In the genomic region with DNA sequence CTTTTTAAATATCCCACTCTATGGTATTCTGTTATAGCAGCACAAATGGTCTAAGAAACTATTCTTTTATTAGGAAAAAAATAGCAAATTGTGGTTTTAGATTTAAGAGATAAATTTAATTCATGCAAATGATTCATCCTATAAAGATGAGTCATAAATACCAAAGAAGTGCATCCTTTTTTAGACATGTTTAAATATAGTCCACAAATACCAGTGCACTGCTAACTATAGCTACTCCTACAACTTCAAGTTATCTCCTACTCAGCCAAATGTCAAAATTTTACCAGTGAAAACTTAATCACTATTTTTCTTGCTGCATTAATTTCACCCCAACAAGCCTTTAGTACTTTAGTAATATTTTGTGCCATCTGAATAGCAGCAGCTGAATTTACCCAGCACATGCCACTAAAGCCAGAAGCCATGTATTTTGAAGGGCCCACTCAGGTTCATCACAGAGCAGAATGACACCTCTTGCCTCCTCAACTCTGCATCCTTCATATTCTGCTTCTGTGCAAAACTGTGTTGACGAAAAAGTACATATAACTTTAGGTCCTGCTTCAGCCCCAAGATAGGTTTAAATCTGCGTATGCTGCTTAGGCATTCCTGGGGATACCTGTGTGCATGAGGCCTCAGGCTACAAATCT, we compare ENCODE assay signal across 12 cellular contexts. TPM values are rescaled to one million over a fixed set of nuclear protein-coding genes. Genes with fewer than 3 reads are reported as not detected.
DNase-seq lines count a peak whose midpoint lies in the region; ATAC-seq and TF ChIP-seq lines count a peak whose summit lies in the region.
"Had no signal": no experiment of that assay in that cellular context is flagged by ENCODE, and none has a peak within 500 bp of the region (broad histone marks: within the 10 kb centered on the region; RNA-seq: fewer than 3 reads in every experiment).

No MANE protein-coding gene starts in this region.

- DNase-seq in left ventricle myocardium superior, result no peak
- no peak for DNase-seq in Right ventricle myocardium superior
- peak; percentile 21 for DNase-seq in fibroblast of the aortic adventitia (ENCODE audit: low read depth)
- DNase-seq in ovary, result no peak
- no peak for DNase-seq in hypothalamus (lab: John Stamatoyannopoulos, UW)
- no peak for DNase-seq in SIG-M5 treated with dmso at 0.1 percent for 504 hours (lab: John Stamatoyannopoulos, UW; ENCODE audit: unreplicated experiment)
- DNase-seq in lower leg skin (ENCODE audit: low spot score in 2 of 2), result no peak
- DNase-seq: COR-L47, glutamatergic neuron, NCI-H1048 had no signal

- H3K36me3 ChIP-seq in OCI-LY3 (replicated peaks; ENCODE audit: low read depth, low read length) (no peaks in the 10 kb centered on the region), ovary (no peaks in the 10 kb centered on the region)

- H3K4me1 ChIP-seq in OCI-LY3 (ENCODE audit: low read length), result peaks cover 66% of the 10 kb centered on the region
- no peaks in the 10 kb centered on the region for H3K4me1 ChIP-seq in ovary (ENCODE audit: insufficient read depth)

- no peak for TF ChIP-seq EP300 in ovary (IDR thresholded peaks at IDR 0.05)

- H3K79me2 ChIP-seq in OCI-LY3 (ENCODE audit: low read length), result no peaks in the 10 kb centered on the region

- H3K27ac ChIP-seq in OCI-LY3 (ENCODE audit: low read length) (peak overlapping the region; percentile 94), ovary (no peak overlapping the region)

- peak; percentile 48 for ATAC-seq in left ventricle myocardium superior
- ATAC-seq in Right ventricle myocardium superior (ENCODE audit: poor library complexity), result no peak

- H4K20me1 ChIP-seq in OCI-LY3 (ENCODE audit: insufficient read depth, low read length), result no peaks in the 10 kb centered on the region

- H3K9ac ChIP-seq in OCI-LY3 (ENCODE audit: low read length), result peak overlapping the region; percentile 58

- TF ChIP-seq CTCF in OCI-LY3 (IDR thresholded peaks at IDR 0.05; ENCODE audit: low read depth, low read length), result no peak
- no peak for TF ChIP-seq CTCF in fibroblast of the aortic adventitia (IDR thresholded peaks at IDR 0.05; ENCODE audit: insufficient read depth, low read length)
- no peak for TF ChIP-seq CTCF in ovary (IDR thresholded peaks at IDR 0.05)
- TF ChIP-seq CTCF in lower leg skin (IDR thresholded peaks at IDR 0.05), result no peak

- TF ChIP-seq POLR2A in ovary (IDR thresholded peaks at IDR 0.05), result no peak
- no peak for TF ChIP-seq POLR2A in lower leg skin (IDR thresholded peaks at IDR 0.05)

- 0 to 52% (median 52%) methylated on average over 2 of the region's 2 CpGs for WGBS in ovary, 3 donors
- 47% methylated on average over 2 of the region's 2 CpGs for WGBS in lower leg skin, 2 donors

- H3K4me3 ChIP-seq in OCI-LY3 (ENCODE audit: low read length) (peak overlapping the region; percentile 43), fibroblast of the aortic adventitia (ENCODE audit: low read depth, low read length) (no peak overlapping the region), ovary (no peak overlapping the region), lower leg skin (ENCODE audit: low read depth, poor library complexity, severe bottlenecking) (no peak overlapping the region)

- H2AFZ ChIP-seq in OCI-LY3 (ENCODE audit: low read depth, low read length), result no peak overlapping the region

- H3K9me3 ChIP-seq in OCI-LY3 (ENCODE audit: insufficient read depth, low read length) (no peaks in the 10 kb centered on the region), ovary (no peaks in the 10 kb centered on the region)

- peaks cover 9% of the 10 kb centered on the region for H3K27me3 ChIP-seq in OCI-LY3 (ENCODE audit: low read depth, low read length)
- H3K27me3 ChIP-seq in ovary, result no peaks in the 10 kb centered on the region

- peak overlapping the region; percentile 80 for H3K4me2 ChIP-seq in OCI-LY3 (ENCODE audit: low read length)

- intact Hi-C loops in left ventricle myocardium superior (cut with micrococcal nuclease), result no loop called here
- intact Hi-C loops in Right ventricle myocardium superior (cut with DNase I), result no loop called here
- intact Hi-C loops in ovary (cut with DNase I), result no loop called here
- intact Hi-C loops in lower leg skin (cut with DNase I; ENCODE audit: low total_unique reads), result no loop called here

RNA-seq across cellular contexts. Expression of a gene that starts 24.9 kb away (rescaled TPM):
- total RNA-seq in left ventricle myocardium superior (1.7 TPM), Right ventricle myocardium superior (1.5 TPM), fibroblast of the aortic adventitia (ENCODE audit: low replicate concordance) (not detected in 2 replicates), ovary (1 to 10 TPM in 4 of 7 donors, under 1 TPM in 3; 0.12 to 5.5 (median 1.3) TPM), lower leg skin (1 to 10 TPM in 2 of 4 donors, under 1 TPM in 2; 0.23 to 1.5 (median 0.97) TPM)
- 1 to 10 TPM in 1 of 2 donors, under 1 TPM in 1; 0.29 to 8.4 TPM for polyA plus RNA-seq in ovary
- polyA plus RNA-seq: neural cell had no signal
